17 cellular contexts compared by ENCODE assay signal in the genomic region with DNA sequence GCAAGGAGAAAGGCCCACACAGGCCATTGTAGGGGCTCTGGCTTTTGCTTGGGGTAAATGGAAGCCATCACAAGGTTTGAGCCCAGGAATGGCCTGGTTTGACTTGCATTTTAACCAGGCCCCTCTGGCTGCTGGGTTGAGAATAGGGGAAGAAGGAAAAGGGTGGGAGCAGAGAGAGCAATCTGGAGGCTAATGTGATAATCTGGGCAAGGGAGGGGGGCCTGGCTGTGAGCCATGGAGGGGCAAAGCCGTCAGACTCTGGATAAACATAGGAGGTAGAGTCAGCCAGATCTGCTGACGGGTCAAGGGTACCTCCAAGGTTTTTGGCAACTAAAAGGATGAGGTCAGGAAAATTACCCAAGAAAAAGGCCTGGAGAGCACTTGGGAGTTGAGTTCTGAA. TPM values are rescaled to one million over a fixed set of nuclear protein-coding genes. Genes with fewer than 3 reads are reported as not detected.
DNase-seq lines count a peak whose midpoint lies in the region; ATAC-seq and TF ChIP-seq lines count a peak whose summit lies in the region.
"Had no signal": no experiment of that assay in that cellular context is flagged by ENCODE, and none has a peak within 500 bp of the region (broad histone marks: within the 10 kb centered on the region; RNA-seq: fewer than 3 reads in every experiment).

No MANE protein-coding gene starts in this region.

- TF ChIP-seq CTCF in heart right ventricle (IDR thresholded peaks at IDR 0.05): no peak
- no peak for TF ChIP-seq CTCF in colonic mucosa (IDR thresholded peaks at IDR 0.05)
- no peak for TF ChIP-seq CTCF in tibial artery (IDR thresholded peaks at IDR 0.05)
- no peak for TF ChIP-seq CTCF in WERI-Rb-1 (IDR thresholded peaks at IDR 0.05; ENCODE audit: low read depth, low read length)

- no peak overlapping the region for H3K9ac ChIP-seq in colonic mucosa (ENCODE audit: low read depth in 2 of 2, low read length in 2 of 2)
- no peak overlapping the region for H3K9ac ChIP-seq in muscle layer of colon (ENCODE audit: low read length)
- H3K9ac ChIP-seq: GM23248 had no signal

- no peak overlapping the region for H3K4me3 ChIP-seq in heart right ventricle
- no peak overlapping the region for H3K4me3 ChIP-seq in colonic mucosa
- no peak overlapping the region for H3K4me3 ChIP-seq in muscle layer of colon (ENCODE audit: low read depth in 1 of 2, low read length in 2 of 2)
- H3K4me3 ChIP-seq in tibial artery: no peak overlapping the region
- no peak overlapping the region for H3K4me3 ChIP-seq in WERI-Rb-1 (ENCODE audit: low read depth, low read length)
- H3K4me3 ChIP-seq: GM23248 had no signal

- ATAC-seq in heart right ventricle (no peak), Right ventricle myocardium superior (ENCODE audit: poor library complexity) (no peak)
- ATAC-seq: WTC11 had no signal

- 28 to 37% methylated on average over 2 of the region's 2 CpGs for WGBS in heart right ventricle, 2 donors

- intact Hi-C loops in heart right ventricle (cut with DNase I): loop anchor here in 1 of 10 donors (5.0 kb wide), 1 partner anchor 39 kb away; no protein-coding TSS in a partner anchor
- intact Hi-C loops in Right ventricle myocardium superior (cut with DNase I): no loop called here
- intact Hi-C loops in colonic mucosa (cut with DNase I): no loop called here
- intact Hi-C loops in tibial artery (cut with DNase I; ENCODE audit: low total_unique reads): no loop called here
- intact Hi-C loops in activated CD4-positive, alpha-beta T cell treated with anti-CD3 and anti-CD28 coated beads, Interleukin-2, amount 10 ng/mL, durations not matched to agents 24 days and 14 days (cut with micrococcal nuclease): no loop called here

- H3K4me1 ChIP-seq in heart right ventricle (peaks cover 10 to 60% (median 49%) of the 10 kb centered on the region in 9 donors), colonic mucosa (peaks cover 16% of the 10 kb centered on the region), muscle layer of colon (ENCODE audit: insufficient read depth, low read length) (peaks cover 85% of the 10 kb centered on the region), tibial artery (peaks cover 6 to 87% (median 49%) of the 10 kb centered on the region in 4 donors)

- H3K27me3 Mint-ChIP-seq in activated CD4-positive, alpha-beta T cell treated with anti-CD3 and anti-CD28 coated beads, Interleukin-2, amount 10 ng/mL, durations not matched to agents 24 days and 14 days: no peaks in the 10 kb centered on the region

- H3K36me3 Mint-ChIP-seq in activated CD4-positive, alpha-beta T cell treated with anti-CD3 and anti-CD28 coated beads, Interleukin-2, amount 10 ng/mL, durations not matched to agents 24 days and 14 days (ENCODE audit: low read depth): no peaks in the 10 kb centered on the region
- H3K36me3 Mint-ChIP-seq: immature natural killer cell, WTC11 had no signal

- H3K27ac Mint-ChIP-seq in activated CD4-positive, alpha-beta T cell treated with anti-CD3 and anti-CD28 coated beads, Interleukin-2, amount 10 ng/mL, durations not matched to agents 24 days and 14 days: no peak overlapping the region
- H3K27ac Mint-ChIP-seq: WTC11 had no signal

- H3K9me3 ChIP-seq in heart right ventricle (no peaks in the 10 kb centered on the region), colonic mucosa (no peaks in the 10 kb centered on the region), muscle layer of colon (ENCODE audit: low read length) (no peaks in the 10 kb centered on the region), tibial artery (no peaks in the 10 kb centered on the region), WERI-Rb-1 (ENCODE audit: severe bottlenecking) (no peaks in the 10 kb centered on the region)

- peaks cover 15% of the 10 kb centered on the region for H3K9me3 Mint-ChIP-seq in activated CD4-positive, alpha-beta T cell treated with anti-CD3 and anti-CD28 coated beads, Interleukin-2, amount 10 ng/mL, durations not matched to agents 24 days and 14 days
- H3K9me3 Mint-ChIP-seq: immature natural killer cell had no signal

- peak overlapping the region in 8 of 10 donors; percentile 1 to 91 (median 80) for H3K27ac ChIP-seq in heart right ventricle
- H3K27ac ChIP-seq in colonic mucosa: no peak overlapping the region
- H3K27ac ChIP-seq in muscle layer of colon (ENCODE audit: low read depth, low read length): peak overlapping the region; percentile 90
- H3K27ac ChIP-seq in tibial artery: peak overlapping the region; percentile 83 to 90
- H3K27ac ChIP-seq in WERI-Rb-1: no peak overlapping the region
- H3K27ac ChIP-seq: GM23248, HL-60 had no signal

- no peak overlapping the region for H3K4me3 Mint-ChIP-seq in activated CD4-positive, alpha-beta T cell treated with anti-CD3 and anti-CD28 coated beads, Interleukin-2, amount 10 ng/mL, durations not matched to agents 24 days and 14 days
- H3K4me3 Mint-ChIP-seq: activated CD8-positive, alpha-beta T cell treated with anti-CD3 and anti-CD28 coated beads, Interleukin-2, amount 10 ng/mL, durations not matched to agents 7 days and 5 days; WTC11 had no signal

- DNase-seq in heart right ventricle (no peak), Right ventricle myocardium superior (no peak), colonic mucosa (peak; percentile 16), tibial artery (peak in 1 of 2 donors; percentile 67), GDM1 (lab: John Stamatoyannopoulos, UW) (no peak), WERI-Rb-1 (no peak)
- DNase-seq in activated CD4-positive, alpha-beta T cell treated with anti-CD3 and anti-CD28 coated beads, Interleukin-2, amount 10 ng/mL, durations not matched to agents 24 days and 14 days: no peak
- DNase-seq: cortex of kidney; GM23248; KG1; NCI-H1436; stimulated activated naive B cell treated with anti-CD40 and anti-IgM and Interleukin-4, amounts not matched to agents 10 μg/mL and 1 μg/mL and 100 μg/mL, for 72 hours had no signal

- peaks cover 29% of the 10 kb centered on the region for H3K4me1 Mint-ChIP-seq in activated CD4-positive, alpha-beta T cell treated with anti-CD3 and anti-CD28 coated beads, Interleukin-2, amount 10 ng/mL, durations not matched to agents 24 days and 14 days

- H3K36me3 ChIP-seq in heart right ventricle (no peaks in the 10 kb centered on the region), colonic mucosa (no peaks in the 10 kb centered on the region), muscle layer of colon (ENCODE audit: insufficient read depth, low read length) (no peaks in the 10 kb centered on the region), tibial artery (no peaks in the 10 kb centered on the region), WERI-Rb-1 (no peaks in the 10 kb centered on the region)

- H3K27me3 ChIP-seq in heart right ventricle: no peaks in the 10 kb centered on the region
- H3K27me3 ChIP-seq in colonic mucosa: no peaks in the 10 kb centered on the region
- H3K27me3 ChIP-seq in muscle layer of colon (ENCODE audit: control insufficient read depth in 1 of 2, insufficient read depth in 2 of 2, low read length in 2 of 2): no peaks in the 10 kb centered on the region
- H3K27me3 ChIP-seq in tibial artery: no peaks in the 10 kb centered on the region
- H3K27me3 ChIP-seq in WERI-Rb-1 (ENCODE audit: insufficient read depth, low read depth, severe bottlenecking): no peaks in the 10 kb centered on the region

RNA-seq across cellular contexts. Expression of gene RFX2, which starts 41.6 kb away (rescaled TPM):
- total RNA-seq in heart right ventricle (10 to 100 TPM in 1 of 10 donors, 1 to 10 TPM in 9; 4.2 to 11.5 (median 5.0) TPM), Right ventricle myocardium superior (8.3 TPM), colonic mucosa (1 to 10 TPM; 6.2 to 7.3 TPM)
- polyA plus RNA-seq in heart right ventricle: 10 to 100 TPM in 1 of 2 donors, 1 to 10 TPM in 1; 6.6 to 17.4 TPM
- total RNA-seq in activated CD4-positive, alpha-beta T cell treated with anti-CD3 and anti-CD28 coated beads, Interleukin-2, amount 10 ng/mL, durations not matched to agents 24 days and 14 days: 10.5 and 10.7 TPM in 2 replicates

Comparison
In these comparisons a context has a peak if more than half of its experiments do, and no peak if none do; other contexts are left out.
1. H3K27ac ChIP-seq: peak in heart right ventricle (8 of 10), muscle layer of colon (single experiment) and tibial artery (2 of 2); none in colonic mucosa (single experiment) and WERI-Rb-1 (single experiment).